ENCODE assay signal across 8 cellular contexts in genomic region chr9:120715331-120715924, GRCh38. TPM values are rescaled to one million over a fixed set of nuclear protein-coding genes. Genes with fewer than 3 reads are reported as not detected.
DNase-seq lines count a peak whose midpoint lies in the region; ATAC-seq and TF ChIP-seq lines count a peak whose summit lies in the region.

No MANE protein-coding gene starts in this region.

- H3K36me3 Mint-ChIP-seq in activated naive CD4-positive, alpha-beta T cell treated with anti-CD3 and anti-CD28 coated beads, Interleukin-2, amount 50 U/mL, for 24 hours, result no peaks in the 10 kb centered on the region
- H3K36me3 Mint-ChIP-seq in activated naive CD4-positive, alpha-beta T cell treated with anti-CD3 and anti-CD28 coated beads, Interleukin-2, amount 50 U/mL, for 72 hours, result peaks cover 0 to 5% of the 10 kb centered on the region in 2 donors
- H3K36me3 Mint-ChIP-seq in activated T-helper 17 cell treated with anti-CD3 and anti-CD28 coated beads, Interleukin-2, amount 50 U/mL, for 72 hours (ENCODE audit: low read depth), result no peaks in the 10 kb centered on the region

- no peak for DNase-seq in activated naive CD4-positive, alpha-beta T cell treated with anti-CD3 and anti-CD28 coated beads, Interleukin-2, amount 50 U/mL, for 72 hours (ENCODE audit: low spot score in 2 of 2)
- DNase-seq in heart right ventricle, result peak; percentile 25 to 41
- no peak for DNase-seq in GOT3 (lab: John Stamatoyannopoulos, UW)
- no peak for DNase-seq in NAMALWA (ENCODE audit: low spot score)

- no peak for TF ChIP-seq CTCF in heart right ventricle (IDR thresholded peaks at IDR 0.05)

- H3K4me1 ChIP-seq in heart right ventricle, result peaks cover 4 to 42% (median 38%) of the 10 kb centered on the region in 9 donors
- peaks cover 6% of the 10 kb centered on the region for H3K4me1 ChIP-seq in rectal smooth muscle tissue (ENCODE audit: control insufficient read depth, insufficient read depth, low read length)

- H3K27me3 ChIP-seq in heart right ventricle, result no peaks in the 10 kb centered on the region
- no peaks in the 10 kb centered on the region for H3K27me3 ChIP-seq in rectal smooth muscle tissue (ENCODE audit: control insufficient read depth, insufficient read depth, low read length)

- no peaks in the 10 kb centered on the region for H3K9me3 Mint-ChIP-seq in activated naive CD4-positive, alpha-beta T cell treated with anti-CD3 and anti-CD28 coated beads, Interleukin-2, amount 50 U/mL, for 24 hours
- H3K9me3 Mint-ChIP-seq in activated naive CD4-positive, alpha-beta T cell treated with anti-CD3 and anti-CD28 coated beads, Interleukin-2, amount 50 U/mL, for 72 hours, result no peaks in the 10 kb centered on the region
- H3K9me3 Mint-ChIP-seq in activated T-helper 17 cell treated with anti-CD3 and anti-CD28 coated beads, Interleukin-2, amount 50 U/mL, for 72 hours, result no peaks in the 10 kb centered on the region

- H3K4me1 Mint-ChIP-seq in activated naive CD4-positive, alpha-beta T cell treated with anti-CD3 and anti-CD28 coated beads, Interleukin-2, amount 50 U/mL, for 24 hours, result peaks cover 32% of the 10 kb centered on the region
- H3K4me1 Mint-ChIP-seq in activated T-helper 17 cell treated with anti-CD3 and anti-CD28 coated beads, Interleukin-2, amount 50 U/mL, for 72 hours, result peaks cover 15% of the 10 kb centered on the region

- no peaks in the 10 kb centered on the region for H3K9me3 ChIP-seq in heart right ventricle

- WGBS in heart right ventricle, 2 donors, result 35 to 57% methylated on average over 14 of the region's 14 CpGs

- H3K4me3 ChIP-seq in heart right ventricle, result peak overlapping the region in 9 of 10 donors; percentile 48 to 97 (median 83)
- H3K4me3 ChIP-seq in rectal smooth muscle tissue (ENCODE audit: low read length), result peak overlapping the region; percentile 96

- no peaks in the 10 kb centered on the region for H3K27me3 Mint-ChIP-seq in activated naive CD4-positive, alpha-beta T cell treated with anti-CD3 and anti-CD28 coated beads, Interleukin-2, amount 50 U/mL, for 24 hours
- no peaks in the 10 kb centered on the region for H3K27me3 Mint-ChIP-seq in activated T-helper 17 cell treated with anti-CD3 and anti-CD28 coated beads, Interleukin-2, amount 50 U/mL, for 72 hours

- no peak for ATAC-seq in activated naive CD4-positive, alpha-beta T cell treated with anti-CD3 and anti-CD28 coated beads, Interleukin-2, amount 50 U/mL, for 72 hours
- no peak for ATAC-seq in activated T-helper 17 cell treated with anti-CD3 and anti-CD28 coated beads, Interleukin-2, amount 50 U/mL, for 72 hours (replicated peaks)
- ATAC-seq in heart right ventricle (peak in 5 of 8 donors; percentile 2 to 11 (median 8)), HG02798 (IDR thresholded peaks at IDR 0.05; ENCODE audit: poor library complexity, unreplicated experiment) (no peak)

- H3K36me3 ChIP-seq in heart right ventricle (no peaks in the 10 kb centered on the region), rectal smooth muscle tissue (ENCODE audit: control insufficient read depth, insufficient read depth, low read length) (no peaks in the 10 kb centered on the region)

- H3K27ac ChIP-seq in heart right ventricle, result peak overlapping the region in 8 of 10 donors; percentile 65 to 93 (median 82)
- H3K27ac ChIP-seq in rectal smooth muscle tissue (ENCODE audit: low read depth, low read length), result peak overlapping the region; percentile 70

- intact Hi-C loops in heart right ventricle (cut with DNase I), result loop anchor here in 2 of 10 donors (10.0 kb wide), 2 partner anchors 91 to 101 kb away; no protein-coding TSS in a partner anchor

- no peak overlapping the region for H3K27ac Mint-ChIP-seq in activated naive CD4-positive, alpha-beta T cell treated with anti-CD3 and anti-CD28 coated beads, Interleukin-2, amount 50 U/mL, for 24 hours
- H3K27ac Mint-ChIP-seq in activated naive CD4-positive, alpha-beta T cell treated with anti-CD3 and anti-CD28 coated beads, Interleukin-2, amount 50 U/mL, for 72 hours, result no peak overlapping the region
- H3K27ac Mint-ChIP-seq in activated T-helper 17 cell treated with anti-CD3 and anti-CD28 coated beads, Interleukin-2, amount 50 U/mL, for 72 hours, result no peak overlapping the region

- no peak overlapping the region for H3K9ac ChIP-seq in rectal smooth muscle tissue (ENCODE audit: low read length)

- peak overlapping the region; percentile 85 for H3K4me3 Mint-ChIP-seq in activated naive CD4-positive, alpha-beta T cell treated with anti-CD3 and anti-CD28 coated beads, Interleukin-2, amount 50 U/mL, for 24 hours
- peak overlapping the region; percentile 91 for H3K4me3 Mint-ChIP-seq in activated T-helper 17 cell treated with anti-CD3 and anti-CD28 coated beads, Interleukin-2, amount 50 U/mL, for 72 hours

RNA-seq across cellular contexts. Expression of gene MEGF9, which starts 1.2 kb away (rescaled TPM):
- 1 to 10 TPM; 3.4 to 3.8 TPM for total RNA-seq in activated naive CD4-positive, alpha-beta T cell treated with anti-CD3 and anti-CD28 coated beads, Interleukin-2, amount 50 U/mL, for 72 hours
- 1 to 10 TPM; 3.3 to 4.1 TPM for total RNA-seq in activated T-helper 17 cell treated with anti-CD3 and anti-CD28 coated beads, Interleukin-2, amount 50 U/mL, for 72 hours
- 10 to 100 TPM in 5 of 10 donors, 1 to 10 TPM in 5; 5.2 to 39.1 (median 9.6) TPM for total RNA-seq in heart right ventricle
- 1 to 10 TPM; 3.0 TPM for polyA plus RNA-seq in heart right ventricle

Comparison
In these comparisons a context has a peak if more than half of its experiments do, and no peak if none do; other contexts are left out.
1. ATAC-seq: peak in heart right ventricle (5 of 8); none in activated naive CD4-positive, alpha-beta T cell treated with anti-CD3 and anti-CD28 coated beads, Interleukin-2, amount 50 U/mL, for 72 hours (0 of 2), activated T-helper 17 cell treated with anti-CD3 and anti-CD28 coated beads, Interleukin-2, amount 50 U/mL, for 72 hours (single experiment) and HG02798 (single experiment).
2. DNase-seq: peak in heart right ventricle (2 of 2); none in activated naive CD4-positive, alpha-beta T cell treated with anti-CD3 and anti-CD28 coated beads, Interleukin-2, amount 50 U/mL, for 72 hours (0 of 2), GOT3 (single experiment) and NAMALWA (single experiment).